In the genomic region with DNA sequence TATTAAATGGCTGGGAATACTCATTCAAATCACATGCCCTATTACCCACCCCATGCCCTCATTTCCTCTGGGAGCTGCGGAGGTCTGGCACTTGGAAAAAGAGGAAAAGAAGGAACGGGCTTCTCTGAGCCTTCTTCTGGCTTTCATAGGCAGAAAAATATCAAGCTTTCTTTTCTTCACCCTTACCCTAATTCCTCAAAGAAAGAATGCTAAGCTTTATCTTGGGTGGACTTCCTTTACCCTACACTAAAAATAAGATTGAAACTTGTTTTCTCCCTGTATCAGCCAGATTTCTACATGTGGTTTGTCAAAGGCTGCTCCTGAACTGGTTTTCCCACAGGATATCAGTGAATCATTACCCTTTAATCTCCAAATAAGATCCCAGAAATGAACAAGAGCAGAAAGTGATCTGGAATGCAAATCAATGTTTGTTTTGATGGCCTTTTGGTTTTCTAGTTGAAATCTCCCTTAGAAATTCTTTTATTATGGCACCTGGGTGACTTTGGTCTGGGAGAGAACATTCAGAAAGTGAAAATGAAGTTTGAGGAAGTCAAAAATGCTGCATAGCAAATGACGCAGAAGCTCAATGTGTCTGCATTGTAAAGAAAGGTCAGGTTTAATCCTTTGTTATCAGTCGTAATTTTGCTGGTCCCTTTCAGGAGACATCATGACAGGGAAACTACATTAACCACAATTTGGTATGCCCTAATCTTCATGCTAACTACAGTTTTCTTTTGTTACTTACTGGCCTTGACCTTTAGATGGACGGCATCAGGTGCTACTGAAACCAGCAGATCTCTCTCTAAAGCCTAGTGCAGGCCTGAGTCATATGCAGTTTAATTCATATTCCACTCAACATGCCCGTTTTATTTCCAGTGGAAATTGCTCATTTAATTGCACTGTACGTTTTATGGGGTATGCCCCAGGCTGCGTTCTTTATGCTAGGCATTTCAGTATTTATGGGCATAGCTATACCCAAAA, we compare ENCODE assay signal across 1 cellular context.
TF ChIP-seq lines count a peak whose summit lies in the region.

No MANE protein-coding gene starts in this region.

TF ChIP-seq in HepG2, 621 proteins besides CTCF, POLR2A, EP300 and RAD21 (continued from another document and continues in another):
- TF ChIP-seq, protein P1, sequence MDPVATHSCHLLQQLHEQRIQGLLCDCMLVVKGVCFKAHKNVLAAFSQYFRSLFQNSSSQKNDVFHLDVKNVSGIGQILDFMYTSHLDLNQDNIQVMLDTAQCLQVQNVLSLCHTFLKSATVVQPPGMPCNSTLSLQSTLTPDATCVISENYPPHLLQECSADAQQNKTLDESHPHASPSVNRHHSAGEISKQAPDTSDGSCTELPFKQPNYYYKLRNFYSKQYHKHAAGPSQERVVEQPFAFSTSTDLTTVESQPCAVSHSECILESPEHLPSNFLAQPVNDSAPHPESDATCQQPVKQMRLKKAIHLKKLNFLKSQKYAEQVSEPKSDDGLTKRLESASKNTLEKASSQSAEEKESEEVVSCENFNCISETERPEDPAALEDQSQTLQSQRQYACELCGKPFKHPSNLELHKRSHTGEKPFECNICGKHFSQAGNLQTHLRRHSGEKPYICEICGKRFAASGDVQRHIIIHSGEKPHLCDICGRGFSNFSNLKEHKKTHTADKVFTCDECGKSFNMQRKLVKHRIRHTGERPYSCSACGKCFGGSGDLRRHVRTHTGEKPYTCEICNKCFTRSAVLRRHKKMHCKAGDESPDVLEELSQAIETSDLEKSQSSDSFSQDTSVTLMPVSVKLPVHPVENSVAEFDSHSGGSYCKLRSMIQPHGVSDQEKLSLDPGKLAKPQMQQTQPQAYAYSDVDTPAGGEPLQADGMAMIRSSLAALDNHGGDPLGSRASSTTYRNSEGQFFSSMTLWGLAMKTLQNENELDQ (CRISPR knock-in tag; IDR thresholded peaks at IDR 0.05; ENCODE audit: borderline replicate concordance): no peak
- no peak for TF ChIP-seq GLI4 (CRISPR knock-in tag; IDR thresholded peaks at IDR 0.05; ENCODE audit: borderline replicate concordance)
- no peak for TF ChIP-seq ZNF382 (CRISPR knock-in tag; IDR thresholded peaks at IDR 0.05; ENCODE audit: borderline replicate concordance)
- no peak for TF ChIP-seq ZNF75D (CRISPR knock-in tag; IDR thresholded peaks at IDR 0.05; ENCODE audit: borderline replicate concordance)
- no peak for TF ChIP-seq SIN3A (IDR thresholded peaks at IDR 0.05; ENCODE audit: borderline replicate concordance, low read depth, low read length)
- TF ChIP-seq ELF3 (CRISPR knock-in tag; IDR thresholded peaks at IDR 0.05): peak; percentile 61
- TF ChIP-seq SALL1 (CRISPR knock-in tag; IDR thresholded peaks at IDR 0.05): peak; percentile 55; the same call in 1 of the 2 replicates
- TF ChIP-seq, protein P2, sequence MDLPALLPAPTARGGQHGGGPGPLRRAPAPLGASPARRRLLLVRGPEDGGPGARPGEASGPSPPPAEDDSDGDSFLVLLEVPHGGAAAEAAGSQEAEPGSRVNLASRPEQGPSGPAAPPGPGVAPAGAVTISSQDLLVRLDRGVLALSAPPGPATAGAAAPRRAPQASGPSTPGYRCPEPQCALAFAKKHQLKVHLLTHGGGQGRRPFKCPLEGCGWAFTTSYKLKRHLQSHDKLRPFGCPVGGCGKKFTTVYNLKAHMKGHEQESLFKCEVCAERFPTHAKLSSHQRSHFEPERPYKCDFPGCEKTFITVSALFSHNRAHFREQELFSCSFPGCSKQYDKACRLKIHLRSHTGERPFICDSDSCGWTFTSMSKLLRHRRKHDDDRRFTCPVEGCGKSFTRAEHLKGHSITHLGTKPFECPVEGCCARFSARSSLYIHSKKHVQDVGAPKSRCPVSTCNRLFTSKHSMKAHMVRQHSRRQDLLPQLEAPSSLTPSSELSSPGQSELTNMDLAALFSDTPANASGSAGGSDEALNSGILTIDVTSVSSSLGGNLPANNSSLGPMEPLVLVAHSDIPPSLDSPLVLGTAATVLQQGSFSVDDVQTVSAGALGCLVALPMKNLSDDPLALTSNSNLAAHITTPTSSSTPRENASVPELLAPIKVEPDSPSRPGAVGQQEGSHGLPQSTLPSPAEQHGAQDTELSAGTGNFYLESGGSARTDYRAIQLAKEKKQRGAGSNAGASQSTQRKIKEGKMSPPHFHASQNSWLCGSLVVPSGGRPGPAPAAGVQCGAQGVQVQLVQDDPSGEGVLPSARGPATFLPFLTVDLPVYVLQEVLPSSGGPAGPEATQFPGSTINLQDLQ (CRISPR knock-in tag; IDR thresholded peaks at IDR 0.05): no peak
- TF ChIP-seq, protein P3, sequence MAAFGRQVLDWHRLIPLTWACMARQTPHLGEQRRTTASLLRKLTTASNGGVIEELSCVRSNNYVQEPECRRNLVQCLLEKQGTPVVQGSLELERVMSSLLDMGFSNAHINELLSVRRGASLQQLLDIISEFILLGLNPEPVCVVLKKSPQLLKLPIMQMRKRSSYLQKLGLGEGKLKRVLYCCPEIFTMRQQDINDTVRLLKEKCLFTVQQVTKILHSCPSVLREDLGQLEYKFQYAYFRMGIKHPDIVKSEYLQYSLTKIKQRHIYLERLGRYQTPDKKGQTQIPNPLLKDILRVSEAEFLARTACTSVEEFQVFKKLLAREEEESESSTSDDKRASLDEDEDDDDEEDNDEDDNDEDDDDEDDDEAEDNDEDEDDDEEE (CRISPR knock-in tag; IDR thresholded peaks at IDR 0.05): no peak
- TF ChIP-seq, protein P4, sequence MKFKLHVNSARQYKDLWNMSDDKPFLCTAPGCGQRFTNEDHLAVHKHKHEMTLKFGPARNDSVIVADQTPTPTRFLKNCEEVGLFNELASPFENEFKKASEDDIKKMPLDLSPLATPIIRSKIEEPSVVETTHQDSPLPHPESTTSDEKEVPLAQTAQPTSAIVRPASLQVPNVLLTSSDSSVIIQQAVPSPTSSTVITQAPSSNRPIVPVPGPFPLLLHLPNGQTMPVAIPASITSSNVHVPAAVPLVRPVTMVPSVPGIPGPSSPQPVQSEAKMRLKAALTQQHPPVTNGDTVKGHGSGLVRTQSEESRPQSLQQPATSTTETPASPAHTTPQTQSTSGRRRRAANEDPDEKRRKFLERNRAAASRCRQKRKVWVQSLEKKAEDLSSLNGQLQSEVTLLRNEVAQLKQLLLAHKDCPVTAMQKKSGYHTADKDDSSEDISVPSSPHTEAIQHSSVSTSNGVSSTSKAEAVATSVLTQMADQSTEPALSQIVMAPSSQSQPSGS (CRISPR knock-in tag; IDR thresholded peaks at IDR 0.05): peak; percentile 30; the same call in 1 of the 2 replicates
- 0 out of 2 replicates have a peak, but pooled peaks have one; percentile 49 for TF ChIP-seq KLF11 (CRISPR knock-in tag; IDR thresholded peaks at IDR 0.05)
- no peak for TF ChIP-seq ATRX (CRISPR knock-in tag; IDR thresholded peaks at IDR 0.05; ENCODE audit: borderline replicate concordance)
- TF ChIP-seq ZBTB1 (CRISPR knock-in tag; IDR thresholded peaks at IDR 0.05; ENCODE audit: borderline replicate concordance): no peak
- no peak for TF ChIP-seq ZNF615 (CRISPR knock-in tag; IDR thresholded peaks at IDR 0.05; ENCODE audit: borderline replicate concordance)
- TF ChIP-seq, protein P5, sequence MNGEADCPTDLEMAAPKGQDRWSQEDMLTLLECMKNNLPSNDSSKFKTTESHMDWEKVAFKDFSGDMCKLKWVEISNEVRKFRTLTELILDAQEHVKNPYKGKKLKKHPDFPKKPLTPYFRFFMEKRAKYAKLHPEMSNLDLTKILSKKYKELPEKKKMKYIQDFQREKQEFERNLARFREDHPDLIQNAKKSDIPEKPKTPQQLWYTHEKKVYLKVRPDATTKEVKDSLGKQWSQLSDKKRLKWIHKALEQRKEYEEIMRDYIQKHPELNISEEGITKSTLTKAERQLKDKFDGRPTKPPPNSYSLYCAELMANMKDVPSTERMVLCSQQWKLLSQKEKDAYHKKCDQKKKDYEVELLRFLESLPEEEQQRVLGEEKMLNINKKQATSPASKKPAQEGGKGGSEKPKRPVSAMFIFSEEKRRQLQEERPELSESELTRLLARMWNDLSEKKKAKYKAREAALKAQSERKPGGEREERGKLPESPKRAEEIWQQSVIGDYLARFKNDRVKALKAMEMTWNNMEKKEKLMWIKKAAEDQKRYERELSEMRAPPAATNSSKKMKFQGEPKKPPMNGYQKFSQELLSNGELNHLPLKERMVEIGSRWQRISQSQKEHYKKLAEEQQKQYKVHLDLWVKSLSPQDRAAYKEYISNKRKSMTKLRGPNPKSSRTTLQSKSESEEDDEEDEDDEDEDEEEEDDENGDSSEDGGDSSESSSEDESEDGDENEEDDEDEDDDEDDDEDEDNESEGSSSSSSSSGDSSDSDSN (CRISPR knock-in tag; IDR thresholded peaks at IDR 0.05): no peak
- no peak for TF ChIP-seq FOXP1 (IDR thresholded peaks at IDR 0.05)
- TF ChIP-seq FOXP1 (CRISPR knock-in tag; IDR thresholded peaks at IDR 0.05): no peak
- TF ChIP-seq ATF7 (IDR thresholded peaks at IDR 0.05): no peak
- TF ChIP-seq ATF7 (CRISPR knock-in tag; IDR thresholded peaks at IDR 0.05): no peak
- TF ChIP-seq RELA (CRISPR knock-in tag; IDR thresholded peaks at IDR 0.05): no peak
- TF ChIP-seq REXO4 (CRISPR knock-in tag; IDR thresholded peaks at IDR 0.05; ENCODE audit: borderline replicate concordance): no peak
- no peak for TF ChIP-seq GTF2F1 (IDR thresholded peaks at IDR 0.05; ENCODE audit: low read length)
- no peak for TF ChIP-seq FIP1L1 (IDR thresholded peaks at IDR 0.05; ENCODE audit: borderline replicate concordance, insufficient read depth, low read depth, low read length)
- TF ChIP-seq ZNF367 (CRISPR knock-in tag; IDR thresholded peaks at IDR 0.05; ENCODE audit: borderline replicate concordance): no peak
- no peak for TF ChIP-seq ARHGAP35 (CRISPR knock-in tag; IDR thresholded peaks at IDR 0.05; ENCODE audit: borderline replicate concordance)
- TF ChIP-seq NONO (IDR thresholded peaks at IDR 0.05): no peak
- TF ChIP-seq NONO (CRISPR knock-in tag; conservative IDR thresholded peaks at IDR 0.05): no peak
- no peak for TF ChIP-seq ARID2 (CRISPR knock-in tag; IDR thresholded peaks at IDR 0.05; ENCODE audit: borderline replicate concordance)
- TF ChIP-seq SMAD1 (CRISPR knock-in tag; IDR thresholded peaks at IDR 0.05; ENCODE audit: borderline replicate concordance, low read depth): no peak
- no peak for TF ChIP-seq ZNF589 (CRISPR knock-in tag; conservative IDR thresholded peaks at IDR 0.05)
- no peak for TF ChIP-seq BORCS8-MEF2B (CRISPR knock-in tag; IDR thresholded peaks at IDR 0.05)
- TF ChIP-seq, protein P6, sequence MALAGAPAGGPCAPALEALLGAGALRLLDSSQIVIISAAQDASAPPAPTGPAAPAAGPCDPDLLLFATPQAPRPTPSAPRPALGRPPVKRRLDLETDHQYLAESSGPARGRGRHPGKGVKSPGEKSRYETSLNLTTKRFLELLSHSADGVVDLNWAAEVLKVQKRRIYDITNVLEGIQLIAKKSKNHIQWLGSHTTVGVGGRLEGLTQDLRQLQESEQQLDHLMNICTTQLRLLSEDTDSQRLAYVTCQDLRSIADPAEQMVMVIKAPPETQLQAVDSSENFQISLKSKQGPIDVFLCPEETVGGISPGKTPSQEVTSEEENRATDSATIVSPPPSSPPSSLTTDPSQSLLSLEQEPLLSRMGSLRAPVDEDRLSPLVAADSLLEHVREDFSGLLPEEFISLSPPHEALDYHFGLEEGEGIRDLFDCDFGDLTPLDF (CRISPR knock-in tag; IDR thresholded peaks at IDR 0.05): no peak
- peak; percentile 47; the same call in 1 of the 2 replicates for TF ChIP-seq SP4 (CRISPR knock-in tag; IDR thresholded peaks at IDR 0.05)
- no peak for TF ChIP-seq ZNF496 (CRISPR knock-in tag; IDR thresholded peaks at IDR 0.05; ENCODE audit: insufficient replicate concordance)
- TF ChIP-seq AKAP8 (CRISPR knock-in tag; IDR thresholded peaks at IDR 0.05): no peak
- TF ChIP-seq SP2 (CRISPR knock-in tag; IDR thresholded peaks at IDR 0.05): no peak
- TF ChIP-seq, protein P7, sequence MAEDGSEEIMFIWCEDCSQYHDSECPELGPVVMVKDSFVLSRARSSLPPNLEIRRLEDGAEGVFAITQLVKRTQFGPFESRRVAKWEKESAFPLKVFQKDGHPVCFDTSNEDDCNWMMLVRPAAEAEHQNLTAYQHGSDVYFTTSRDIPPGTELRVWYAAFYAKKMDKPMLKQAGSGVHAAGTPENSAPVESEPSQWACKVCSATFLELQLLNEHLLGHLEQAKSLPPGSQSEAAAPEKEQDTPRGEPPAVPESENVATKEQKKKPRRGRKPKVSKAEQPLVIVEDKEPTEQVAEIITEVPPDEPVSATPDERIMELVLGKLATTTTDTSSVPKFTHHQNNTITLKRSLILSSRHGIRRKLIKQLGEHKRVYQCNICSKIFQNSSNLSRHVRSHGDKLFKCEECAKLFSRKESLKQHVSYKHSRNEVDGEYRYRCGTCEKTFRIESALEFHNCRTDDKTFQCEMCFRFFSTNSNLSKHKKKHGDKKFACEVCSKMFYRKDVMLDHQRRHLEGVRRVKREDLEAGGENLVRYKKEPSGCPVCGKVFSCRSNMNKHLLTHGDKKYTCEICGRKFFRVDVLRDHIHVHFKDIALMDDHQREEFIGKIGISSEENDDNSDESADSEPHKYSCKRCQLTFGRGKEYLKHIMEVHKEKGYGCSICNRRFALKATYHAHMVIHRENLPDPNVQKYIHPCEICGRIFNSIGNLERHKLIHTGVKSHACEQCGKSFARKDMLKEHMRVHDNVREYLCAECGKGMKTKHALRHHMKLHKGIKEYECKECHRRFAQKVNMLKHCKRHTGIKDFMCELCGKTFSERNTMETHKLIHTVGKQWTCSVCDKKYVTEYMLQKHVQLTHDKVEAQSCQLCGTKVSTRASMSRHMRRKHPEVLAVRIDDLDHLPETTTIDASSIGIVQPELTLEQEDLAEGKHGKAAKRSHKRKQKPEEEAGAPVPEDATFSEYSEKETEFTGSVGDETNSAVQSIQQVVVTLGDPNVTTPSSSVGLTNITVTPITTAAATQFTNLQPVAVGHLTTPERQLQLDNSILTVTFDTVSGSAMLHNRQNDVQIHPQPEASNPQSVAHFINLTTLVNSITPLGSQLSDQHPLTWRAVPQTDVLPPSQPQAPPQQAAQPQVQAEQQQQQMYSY (CRISPR knock-in tag; IDR thresholded peaks at IDR 0.05): no peak; the same call in none of the 2 replicates
- no peak for TF ChIP-seq ZMYM2 (CRISPR knock-in tag; IDR thresholded peaks at IDR 0.05)
- TF ChIP-seq HNF4G (IDR thresholded peaks at IDR 0.05; ENCODE audit: borderline replicate concordance, low read depth, low read length): peak; percentile 69
- TF ChIP-seq HNF4G (CRISPR knock-in tag; IDR thresholded peaks at IDR 0.05; ENCODE audit: borderline replicate concordance, low read depth): no peak; the same call in 1 of the 2 replicates
- TF ChIP-seq JUND (CRISPR knock-in tag; IDR thresholded peaks at IDR 0.05): 0 out of 2 replicates have a peak, but pooled peaks have one; percentile 43
- no peak for TF ChIP-seq TCF7L2 (IDR thresholded peaks at IDR 0.05; ENCODE audit: low read depth, low read length)
- TF ChIP-seq, protein P8, sequence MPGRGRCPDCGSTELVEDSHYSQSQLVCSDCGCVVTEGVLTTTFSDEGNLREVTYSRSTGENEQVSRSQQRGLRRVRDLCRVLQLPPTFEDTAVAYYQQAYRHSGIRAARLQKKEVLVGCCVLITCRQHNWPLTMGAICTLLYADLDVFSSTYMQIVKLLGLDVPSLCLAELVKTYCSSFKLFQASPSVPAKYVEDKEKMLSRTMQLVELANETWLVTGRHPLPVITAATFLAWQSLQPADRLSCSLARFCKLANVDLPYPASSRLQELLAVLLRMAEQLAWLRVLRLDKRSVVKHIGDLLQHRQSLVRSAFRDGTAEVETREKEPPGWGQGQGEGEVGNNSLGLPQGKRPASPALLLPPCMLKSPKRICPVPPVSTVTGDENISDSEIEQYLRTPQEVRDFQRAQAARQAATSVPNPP (CRISPR knock-in tag; IDR thresholded peaks at IDR 0.05): no peak
- 0 out of 2 replicates have a peak, but pooled peaks have one; percentile 17 for TF ChIP-seq ZNF343 (CRISPR knock-in tag; IDR thresholded peaks at IDR 0.05)
- no peak for TF ChIP-seq ZFP36 (IDR thresholded peaks at IDR 0.05; ENCODE audit: borderline replicate concordance, low read depth, low read length, partially characterized antibody)
